ENCODE assay signal across 9 cellular contexts in the genomic region with DNA sequence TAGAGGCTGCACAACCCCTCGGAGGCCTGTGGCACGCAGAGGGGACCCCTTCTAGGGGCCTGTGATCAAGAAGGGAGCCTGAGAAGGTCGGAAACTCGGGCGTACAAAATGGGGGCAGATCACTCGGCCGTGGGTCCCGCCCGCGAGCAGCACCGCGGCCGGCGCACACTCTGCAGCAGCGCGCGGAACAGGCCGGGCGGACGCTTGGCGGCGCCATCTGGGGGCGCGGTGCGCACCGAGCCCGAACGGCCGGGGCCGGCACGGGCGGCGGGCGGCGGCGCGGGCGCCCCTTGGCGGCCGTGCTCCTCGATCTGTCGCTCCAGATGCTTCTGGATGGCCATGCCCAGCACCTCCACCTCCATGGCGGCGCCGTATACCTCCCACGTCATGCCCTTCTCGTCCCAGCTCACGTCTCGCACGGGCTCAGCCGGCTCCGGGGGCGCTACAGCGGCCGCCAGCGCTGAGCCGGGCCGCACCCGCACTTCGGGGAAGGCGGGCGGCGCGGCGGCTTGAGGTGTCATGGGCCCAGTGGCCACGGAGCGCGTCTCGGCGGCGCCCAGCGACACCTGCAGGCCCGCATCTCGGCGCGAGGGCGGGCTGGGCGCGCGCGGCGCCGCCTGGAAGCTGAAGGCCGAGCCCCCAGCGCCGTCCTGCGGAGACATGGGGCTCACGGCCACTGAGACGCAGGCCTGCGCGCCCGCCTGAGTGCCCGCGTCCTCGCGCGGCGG. TPM values are rescaled to one million over a fixed set of nuclear protein-coding genes. Genes with fewer than 3 reads are reported as not detected.
DNase-seq lines count a peak whose midpoint lies in the region; ATAC-seq and TF ChIP-seq lines count a peak whose summit lies in the region.
"Had no signal": no experiment of that assay in that cellular context is flagged by ENCODE, and none has a peak within 500 bp of the region (broad histone marks: within the 10 kb centered on the region; RNA-seq: fewer than 3 reads in every experiment).

No MANE protein-coding gene starts in this region.

- no peaks in the 10 kb centered on the region for H3K36me3 ChIP-seq in GM23248 (ENCODE audit: low read depth)
- H3K36me3 ChIP-seq in effector memory CD4-positive, alpha-beta T cell (ENCODE audit: control insufficient read depth, insufficient read depth, low read length) = no peaks in the 10 kb centered on the region

- H3K9me3 Mint-ChIP-seq in type B pancreatic cell = no peaks in the 10 kb centered on the region

- 29 to 41% methylated on average over 56 to 87 of the region's 98 CpGs for WGBS in GM23248 (ENCODE audit: low coverage in 1 of 2, low lambda C conversion rate in 2 of 2, missing lambda C conversion rate in 2 of 2), 2 experiments

- no peaks in the 10 kb centered on the region for H3K27me3 ChIP-seq in GM23248 (replicated peaks; ENCODE audit: insufficient read depth)
- no peaks in the 10 kb centered on the region for H3K27me3 ChIP-seq in effector memory CD4-positive, alpha-beta T cell (replicated peaks; ENCODE audit: control insufficient read depth, insufficient read depth, low read length, poor library complexity, severe bottlenecking)

- no peak overlapping the region for H3K9ac ChIP-seq in GM23248

- H3K4me3 Mint-ChIP-seq in type B pancreatic cell = peak overlapping the region; percentile 39

- ATAC-seq in omental fat pad (ENCODE audit: low FRiP score) (peak; percentile 60), HG03565 (IDR thresholded peaks at IDR 0.05; ENCODE audit: unreplicated experiment) (no peak)

- no peaks in the 10 kb centered on the region for H3K4me1 ChIP-seq in GM23248 (ENCODE audit: insufficient read depth)
- H3K4me1 ChIP-seq in effector memory CD4-positive, alpha-beta T cell (ENCODE audit: control insufficient read depth, insufficient read depth, low read length, poor library complexity, severe bottlenecking) = peaks cover 2% of the 10 kb centered on the region

- peak overlapping the region; percentile 40; the same call in 1 of the 2 replicates for H3K4me3 ChIP-seq in GM23248
- peak overlapping the region; percentile 46 for H3K4me3 ChIP-seq in effector memory CD4-positive, alpha-beta T cell (ENCODE audit: insufficient read depth, low read depth, low read length, poor library complexity, severe bottlenecking)

- H3K4me2 ChIP-seq in GM23248 (ENCODE audit: unreplicated experiment) = no peak overlapping the region

- H3K9me2 ChIP-seq in GM23248 (ENCODE audit: insufficient read depth) = no peaks in the 10 kb centered on the region

- no peak overlapping the region for H3K27ac ChIP-seq in GM23248
- H3K27ac ChIP-seq in effector memory CD4-positive, alpha-beta T cell (ENCODE audit: insufficient read depth, low read length, poor library complexity, severe bottlenecking) = no peak overlapping the region
- H3K27ac ChIP-seq: C4-2B had no signal

- TF ChIP-seq CTCF in omental fat pad (IDR thresholded peaks at IDR 0.05) = no peak
- no peak for TF ChIP-seq CTCF in type B pancreatic cell (conservative IDR thresholded peaks at IDR 0.05)

- no peaks in the 10 kb centered on the region for H4K20me1 ChIP-seq in GM23248 (ENCODE audit: insufficient read depth)

- H2AFZ ChIP-seq in GM23248 = no peak overlapping the region

- no peaks in the 10 kb centered on the region for H3K4me1 Mint-ChIP-seq in type B pancreatic cell (ENCODE audit: unreplicated experiment)

- no peaks in the 10 kb centered on the region for H3K36me3 Mint-ChIP-seq in type B pancreatic cell

- no peaks in the 10 kb centered on the region for H3K9me3 ChIP-seq in GM23248 (ENCODE audit: low read depth)
- H3K9me3 ChIP-seq in effector memory CD4-positive, alpha-beta T cell (ENCODE audit: control insufficient read depth, low read length) = no peaks in the 10 kb centered on the region

- in situ Hi-C loops in GM23248 (cut with MboI) = no loop called here

- no peaks in the 10 kb centered on the region for H3F3A ChIP-seq in GM23248 (ENCODE audit: insufficient read depth)

- DNase-seq in AG08396 (ENCODE audit: low spot score) (peak; percentile 50), GM23248 (peak; percentile 51), omental fat pad (ENCODE audit: low spot score) (no peak), type B pancreatic cell (ENCODE audit: extremely low spot score, unreplicated experiment) (no peak), NCI-H128 (lab: John Stamatoyannopoulos, UW; ENCODE audit: unreplicated experiment) (no peak)
- DNase-seq in activated CD4-positive, alpha-beta T cell treated with anti-CD3 and anti-CD28 coated beads, Interleukin-2, amount 50 U/mL, for 24 hours (ENCODE audit: low read depth in 1 of 2, low spot score in 1 of 2) = peak; percentile 42 to 47
- peak; percentile 55 to 60 (median 56) for DNase-seq in effector memory CD4-positive, alpha-beta T cell

- H3K79me2 ChIP-seq in GM23248 (ENCODE audit: insufficient read depth) = no peaks in the 10 kb centered on the region

- no peak overlapping the region for H3K27ac Mint-ChIP-seq in type B pancreatic cell

- H3K27me3 Mint-ChIP-seq in type B pancreatic cell = peaks cover 7% of the 10 kb centered on the region

RNA-seq across cellular contexts. Expression of a gene that starts 13.1 kb away (rescaled TPM):
- 4.3 and 4.8 TPM in 2 replicates for total RNA-seq in GM23248 (2014; rRNA removed; shearing (Covaris generic))
- 1.2 and 1.3 TPM in 2 replicates for polyA plus RNA-seq in GM23248 (2016; fragmentation: Nextera tagmentation; extraction: Ambion mirVana)
- total RNA-seq in omental fat pad = 1 to 10 TPM in 2 of 4 donors, under 1 TPM in 2; 0.37 to 1.9 (median 0.90) TPM
- total RNA-seq in type B pancreatic cell (ENCODE audit: low replicate concordance) = 3.3 and 6.0 TPM in 2 replicates

RNA-seq across cellular contexts. Expression of a gene that starts 33.5 kb away (rescaled TPM):
- total RNA-seq in GM23248 (2014; rRNA removed; shearing (Covaris generic)) = not detected in 2 replicates
- polyA plus RNA-seq in GM23248 (2016; fragmentation: Nextera tagmentation; extraction: Ambion mirVana) = not detected in 2 replicates
- total RNA-seq in omental fat pad (not detected), type B pancreatic cell (ENCODE audit: low replicate concordance) (0.97 TPM in 1 of 2 replicates, not detected in the other)

RNA-seq across cellular contexts. Expression of a gene that starts 33.6 kb away (rescaled TPM):
- not detected in 2 replicates for total RNA-seq in GM23248 (2014; rRNA removed; shearing (Covaris generic))
- polyA plus RNA-seq in GM23248 (2016; fragmentation: Nextera tagmentation; extraction: Ambion mirVana) = not detected in 2 replicates
- total RNA-seq in omental fat pad = not detected
- total RNA-seq in type B pancreatic cell (ENCODE audit: low replicate concordance) = not detected in 2 replicates

RNA-seq across cellular contexts. Expression of a gene that starts 47.7 kb away (rescaled TPM):
- not detected in 2 replicates for total RNA-seq in GM23248 (2014; rRNA removed; shearing (Covaris generic))
- not detected in 2 replicates for polyA plus RNA-seq in GM23248 (2016; fragmentation: Nextera tagmentation; extraction: Ambion mirVana)
- total RNA-seq in omental fat pad (not detected), type B pancreatic cell (ENCODE audit: low replicate concordance) (4.1 TPM in 2 replicates)

RNA-seq across cellular contexts. Expression of a gene that starts 50.4 kb away (rescaled TPM):
- 41.2 and 42.2 TPM in 2 replicates for total RNA-seq in GM23248 (2014; rRNA removed; shearing (Covaris generic))
- polyA plus RNA-seq in GM23248 (2016; fragmentation: Nextera tagmentation; extraction: Ambion mirVana) = 29.9 and 30.0 TPM in 2 replicates
- total RNA-seq in omental fat pad (10 to 100 TPM in 3 of 4 donors, 1 to 10 TPM in 1; 8.9 to 16.9 (median 15.1) TPM), type B pancreatic cell (ENCODE audit: low replicate concordance) (36.9 and 45.9 TPM in 2 replicates)

Comparison
In these comparisons a context has a peak if more than half of its experiments do, and no peak if none do; other contexts are left out.
1. DNase-seq: peak in AG08396 (single experiment), GM23248 (single experiment), activated CD4-positive, alpha-beta T cell treated with anti-CD3 and anti-CD28 coated beads, Interleukin-2, amount 50 U/mL, for 24 hours (2 of 2) and effector memory CD4-positive, alpha-beta T cell (3 of 3); none in omental fat pad (single experiment), type B pancreatic cell (single experiment) and NCI-H128 (single experiment).